22 cellular contexts compared by ENCODE assay signal in genomic region chr10:42976353-42977031, GRCh38.
DNase-seq lines count a peak whose midpoint lies in the region; ATAC-seq and TF ChIP-seq lines count a peak whose summit lies in the region.
"Had no signal": no experiment of that assay in that cellular context is flagged by ENCODE, and none has a peak within 500 bp of the region (broad histone marks: within the 10 kb centered on the region; RNA-seq: fewer than 3 reads in every experiment).

No MANE protein-coding gene starts in this region.

- H3K9me3 ChIP-seq in SK-N-SH (no peaks in the 10 kb centered on the region), left ventricle myocardium inferior (replicated peaks) (no peaks in the 10 kb centered on the region), suprapubic skin (no peaks in the 10 kb centered on the region), HAP-1 (no peaks in the 10 kb centered on the region)
- H3K9me3 ChIP-seq: psoas muscle, tibial nerve had no signal

- no peaks in the 10 kb centered on the region for H3K9me2 ChIP-seq in SK-N-SH

- H3K4me3 ChIP-seq in SK-N-SH (ENCODE audit: low read depth in 2 of 2, low read length in 1 of 2) (no peak overlapping the region), left ventricle myocardium inferior (no peak overlapping the region), suprapubic skin (no peak overlapping the region), HAP-1 (no peak overlapping the region)
- H3K4me3 ChIP-seq: K562, lung, neural progenitor cell, psoas muscle, tibial nerve had no signal

- no peak overlapping the region for H2AFZ ChIP-seq in SK-N-SH (ENCODE audit: low read depth)
- H2AFZ ChIP-seq: neural progenitor cell had no signal

- POLR2A ChIA-PET in SK-N-SH (lab: Yijun Ruan, JAX): interaction anchor here (0.6 to 1.2 kb wide), 2 partner anchors 100 to 117 kb away, joined by 3 to 5 read pairs; partner anchors contain the start of gene RET

- no peak for ATAC-seq in SK-N-SH treated with all-trans-retinoic acid at 6 μM for 48 hours
- no peak for ATAC-seq in Right ventricle myocardium superior (ENCODE audit: poor library complexity)
- ATAC-seq: psoas muscle had no signal

- in situ Hi-C loops in HAP-1 (cut with MboI; ENCODE audit: low sequenced_read_pairs): no loop called here

- H3K36me3 ChIP-seq in SK-N-SH (replicated peaks in 1 of 2; ENCODE audit: control insufficient read depth in 1 of 2, insufficient read depth in 2 of 2, low read length in 1 of 2): no peaks in the 10 kb centered on the region
- H3K36me3 ChIP-seq in left ventricle myocardium inferior: no peaks in the 10 kb centered on the region
- no peaks in the 10 kb centered on the region for H3K36me3 ChIP-seq in suprapubic skin
- H3K36me3 ChIP-seq in HAP-1 (replicated peaks): no peaks in the 10 kb centered on the region
- H3K36me3 ChIP-seq: brain microvascular endothelial cell, neural progenitor cell, tibial nerve had no signal

- no peaks in the 10 kb centered on the region for H4K20me1 ChIP-seq in SK-N-SH (ENCODE audit: insufficient read depth)

- H3K27ac ChIP-seq in SK-N-SH (ENCODE audit: low read depth in 2 of 2, low read length in 1 of 2): peak overlapping the region in 1 of 2 experiments; percentile 88; a peak in 2 of 4 replicates
- H3K27ac ChIP-seq in left ventricle myocardium inferior (replicated peaks): no peak overlapping the region
- H3K27ac ChIP-seq in suprapubic skin: no peak overlapping the region
- H3K27ac ChIP-seq: brain microvascular endothelial cell, neural progenitor cell, psoas muscle, RWPE1, tibial nerve had no signal

- DNase-seq in SK-N-SH (peak; percentile 36), Right ventricle myocardium superior (peak; percentile 13), left ventricle myocardium inferior (no peak), mesenteric fat pad (ENCODE audit: low spot score) (peak; percentile 60), suprapubic skin (ENCODE audit: low spot score in 2 of 2) (peak; percentile 17 to 65), HAP-1 (ENCODE audit: low spot score in 2 of 2) (no peak), nucleus accumbens (lab: John Stamatoyannopoulos, UW) (no peak)
- DNase-seq: amniotic stem cell; brain microvascular endothelial cell; CD4-positive, alpha-beta T cell; effector CD4-positive, alpha-beta T cell; HCEC 1CT; NCI-H1417; NCI-H2081 treated with DMSO at 0.1 percent for 48 hours; NCI-H446 had no signal

- H3K9ac ChIP-seq in SK-N-SH: no peak overlapping the region
- H3K9ac ChIP-seq: neural progenitor cell had no signal

- TF ChIP-seq EP300 in SK-N-SH (IDR thresholded peaks at IDR 0.05; ENCODE audit: borderline replicate concordance in 1 of 2, low read depth in 1 of 2, low read length in 1 of 2): peak in 1 of 2 experiments; percentile 18; a peak in 1 of 4 replicates
- no peak for TF ChIP-seq EP300 in suprapubic skin (IDR thresholded peaks at IDR 0.05)

- H3K4me1 ChIP-seq in SK-N-SH (ENCODE audit: control insufficient read depth in 1 of 2, insufficient read depth in 2 of 2, low read depth in 1 of 2, low read length in 1 of 2) (peaks cover 0 to 76% of the 10 kb centered on the region in 2 experiments; a peak in 2 of 4 replicates), left ventricle myocardium inferior (no peaks in the 10 kb centered on the region), suprapubic skin (peaks cover 4% of the 10 kb centered on the region), HAP-1 (no peaks in the 10 kb centered on the region)
- H3K4me1 ChIP-seq: neural progenitor cell, psoas muscle, tibial nerve had no signal

- H3K27me3 ChIP-seq in SK-N-SH (ENCODE audit: insufficient read depth) (no peaks in the 10 kb centered on the region), left ventricle myocardium inferior (ENCODE audit: low read depth) (peaks cover 13% of the 10 kb centered on the region), suprapubic skin (no peaks in the 10 kb centered on the region), HAP-1 (ENCODE audit: low read depth) (0 out of 2 replicates have a peak, but pooled peaks cover 2% of the 10 kb centered on the region)
- H3K27me3 ChIP-seq: brain microvascular endothelial cell, neural progenitor cell, tibial nerve had no signal

- TF ChIP-seq CTCF in SK-N-SH (IDR thresholded peaks at IDR 0.05) (no peak), left ventricle myocardium inferior (IDR thresholded peaks at IDR 0.05; ENCODE audit: borderline replicate concordance) (no peak), suprapubic skin (IDR thresholded peaks at IDR 0.05) (no peak)

- CTCF ChIA-PET in SK-N-SH (lab: Yijun Ruan, JAX): interaction anchor here (0.8 to 10.4 kb wide), 6 partner anchors 13 to 109 kb away, joined by 3 to 130 read pairs (median 4); partner anchors contain the start of gene RET

- H3K79me2 ChIP-seq in SK-N-SH (ENCODE audit: insufficient read depth): no peaks in the 10 kb centered on the region

- no peak for TF ChIP-seq POLR2A in suprapubic skin (IDR thresholded peaks at IDR 0.05)

- 57% methylated on average over 5 of the region's 7 CpGs for WGBS in SK-N-SH (ENCODE audit: low lambda C conversion rate)
- 73% methylated on average over 7 of the region's 7 CpGs for WGBS in suprapubic skin

- intact Hi-C loops in Right ventricle myocardium superior (cut with DNase I): no loop called here
- intact Hi-C loops in left ventricle myocardium inferior (cut with micrococcal nuclease): no loop called here

- H3F3A ChIP-seq in SK-N-SH (replicated peaks; ENCODE audit: insufficient read depth): no peaks in the 10 kb centered on the region

- H3K4me2 ChIP-seq in SK-N-SH: no peak overlapping the region
- H3K4me2 ChIP-seq: neural progenitor cell had no signal

- no peak for TF ChIP-seq RAD21 in SK-N-SH (IDR thresholded peaks at IDR 0.05; ENCODE audit: low read length)

TF ChIP-seq in SK-N-SH, 30 proteins besides CTCF, POLR2A, EP300 and RAD21 (continues in another document):
- TF ChIP-seq JUND (IDR thresholded peaks at IDR 0.05) (no peak), USF1 (IDR thresholded peaks at IDR 0.05; ENCODE audit: borderline replicate concordance, low read depth) (no peak), ELF1 (IDR thresholded peaks at IDR 0.05) (no peak), RXRA (IDR thresholded peaks at IDR 0.05; ENCODE audit: borderline replicate concordance, low read depth) (no peak), RCOR1 (IDR thresholded peaks at IDR 0.05; ENCODE audit: low read length) (no peak), MEF2A (IDR thresholded peaks at IDR 0.05; ENCODE audit: borderline replicate concordance, low read depth) (no peak), NRF1 (IDR thresholded peaks at IDR 0.05; ENCODE audit: low read depth, low read length) (no peak), IRF3 (IDR thresholded peaks at IDR 0.05; ENCODE audit: low read depth, low read length) (no peak), POLR2AphosphoS5 (IDR thresholded peaks at IDR 0.05; ENCODE audit: low read depth, low read length) (no peak), FOSL2 (IDR thresholded peaks at IDR 0.05; ENCODE audit: borderline replicate concordance, low read depth) (no peak), MXI1 (IDR thresholded peaks at IDR 0.05; ENCODE audit: low read depth, low read length) (no peak; the same call in 1 of the 2 replicates)

TF ChIP-seq in SK-N-SH treated with all-trans-retinoic acid at 6 μM for 48 hours, 23 proteins besides CTCF, POLR2A, EP300 and RAD21 (continues in another document):
- TF ChIP-seq CSDC2 (CRISPR knock-in tag; IDR thresholded peaks at IDR 0.05): no peak
- TF ChIP-seq TOX (CRISPR knock-in tag; IDR thresholded peaks at IDR 0.05; ENCODE audit: borderline replicate concordance): no peak
- TF ChIP-seq ZC3H10 (CRISPR knock-in tag; IDR thresholded peaks at IDR 0.05): no peak
- TF ChIP-seq POU6F1 (CRISPR knock-in tag; IDR thresholded peaks at IDR 0.05; ENCODE audit: borderline replicate concordance, low read depth): no peak
- TF ChIP-seq ZFP3 (CRISPR knock-in tag; IDR thresholded peaks at IDR 0.05): no peak
- no peak for TF ChIP-seq ESRRG (CRISPR knock-in tag; IDR thresholded peaks at IDR 0.05)
- TF ChIP-seq OSR1 (CRISPR knock-in tag; IDR thresholded peaks at IDR 0.05): no peak
- TF ChIP-seq CREB5 (CRISPR knock-in tag; IDR thresholded peaks at IDR 0.05; ENCODE audit: low read depth): no peak
- no peak for TF ChIP-seq TCF4 (CRISPR knock-in tag; IDR thresholded peaks at IDR 0.05; ENCODE audit: borderline replicate concordance)
- TF ChIP-seq BACH2 (CRISPR knock-in tag; IDR thresholded peaks at IDR 0.05; ENCODE audit: borderline replicate concordance): no peak
- TF ChIP-seq RARB (CRISPR knock-in tag; IDR thresholded peaks at IDR 0.05): no peak

Comparison
In these comparisons a context has a peak if more than half of its experiments do, and no peak if none do; other contexts are left out.
1. DNase-seq: peak in SK-N-SH (single experiment), Right ventricle myocardium superior (single experiment), mesenteric fat pad (single experiment) and suprapubic skin (2 of 2); none in left ventricle myocardium inferior (single experiment), HAP-1 (0 of 2) and nucleus accumbens (0 of 56).